ENCODE assay signal across 2 cellular contexts in the genomic region with DNA sequence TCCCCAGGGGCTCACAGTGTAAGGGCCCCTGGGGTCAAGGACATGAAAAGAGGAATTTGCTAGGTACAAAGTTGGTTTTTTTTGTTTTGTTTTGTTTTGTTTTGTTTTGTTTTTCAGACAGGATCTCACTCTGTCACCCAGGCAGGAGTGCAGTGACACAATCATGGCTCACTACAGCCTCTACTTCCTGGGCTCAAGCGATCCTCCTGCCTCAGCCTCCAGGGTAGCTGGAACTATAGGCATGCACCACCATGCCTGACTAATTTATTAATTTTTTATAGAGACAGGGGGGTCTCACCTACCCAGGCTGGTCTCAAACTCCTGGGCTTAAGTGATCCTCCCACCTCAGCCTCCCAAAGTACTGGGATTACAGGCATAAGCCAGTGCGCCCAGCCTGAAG. TPM values are rescaled to one million over a fixed set of nuclear protein-coding genes. Genes with fewer than 3 reads are reported as not detected.
"Had no signal": no experiment of that assay in that cellular context is flagged by ENCODE, and none has a peak within 500 bp of the region (broad histone marks: within the 10 kb centered on the region; RNA-seq: fewer than 3 reads in every experiment).

No MANE protein-coding gene starts in this region.

RNA-seq across cellular contexts. Expression of gene PLPP7, which starts 42.5 kb away (rescaled TPM):
- total RNA-seq: MCF 10A, PC-3 had no signal
